Comparison of ENCODE assay signal across 12 cellular contexts in the genomic region with DNA sequence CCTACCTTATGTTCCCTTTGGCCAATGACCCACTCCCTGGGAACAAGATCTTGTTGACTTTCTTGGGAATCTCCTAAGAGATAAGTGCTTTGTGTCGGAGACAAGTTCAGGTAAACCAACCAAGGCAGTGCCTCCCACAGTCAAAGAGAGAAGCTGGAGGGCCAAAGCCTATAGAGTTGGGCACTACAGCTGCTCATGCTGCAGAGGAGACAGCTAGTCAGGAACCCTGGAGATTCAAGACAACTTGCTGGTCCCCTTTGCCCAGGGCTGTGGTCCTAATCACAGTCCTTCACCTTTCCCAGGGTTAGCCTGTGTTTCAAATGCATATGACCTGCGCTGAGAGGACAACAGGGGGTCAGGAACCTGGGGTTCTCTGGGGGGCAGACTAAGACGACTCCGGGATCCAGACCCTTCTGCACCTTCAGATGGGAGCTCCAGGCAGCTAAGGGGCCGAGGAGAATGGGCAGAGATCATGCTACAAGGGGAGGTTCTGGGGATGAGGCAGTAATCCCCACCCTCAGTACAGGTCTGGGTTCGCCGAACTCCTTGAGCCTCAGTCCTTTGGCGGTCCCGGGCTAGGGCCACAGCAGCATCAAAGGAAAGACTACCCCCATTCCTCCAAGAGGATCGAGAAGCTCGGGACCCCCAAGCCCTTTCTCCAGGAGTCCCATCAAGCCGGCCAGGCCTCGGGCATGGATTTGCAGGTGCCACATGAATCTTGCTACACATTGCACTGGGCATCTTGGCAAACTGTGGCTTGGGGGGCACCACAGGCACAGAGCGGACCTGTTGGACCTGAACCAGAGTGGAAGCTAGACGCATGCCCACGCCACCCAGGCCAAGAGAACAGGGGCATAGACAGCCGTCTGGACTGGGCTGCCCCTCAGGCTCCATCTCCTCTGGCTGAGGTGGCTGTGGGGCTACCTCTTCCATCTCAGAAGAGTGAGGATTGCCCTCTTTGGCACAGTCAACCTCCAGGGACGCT. TPM values are rescaled to one million over a fixed set of nuclear protein-coding genes. Genes with fewer than 3 reads are reported as not detected.
A peak's percentile ranks its signal among the peaks of the same experiment; 100 is the strongest.
DNase-seq lines count a peak whose midpoint lies in the region; ATAC-seq and TF ChIP-seq lines count a peak whose summit lies in the region.
"Had no signal": no experiment of that assay in that cellular context is flagged by ENCODE, and none has a peak within 500 bp of the region (broad histone marks: within the 10 kb centered on the region; RNA-seq: fewer than 3 reads in every experiment).

No MANE protein-coding gene starts in this region.

- H3K9ac ChIP-seq in SU-DHL-6 (ENCODE audit: low read length) = no peak overlapping the region

- H2AFZ ChIP-seq in SU-DHL-6 (ENCODE audit: low read depth, low read length, severe bottlenecking) = no peak overlapping the region

- no peaks in the 10 kb centered on the region for H3K9me3 ChIP-seq in SU-DHL-6 (ENCODE audit: insufficient read depth, low read length)
- H3K9me3 ChIP-seq: esophagus muscularis mucosa, vagina had no signal

- H3K36me3 Mint-ChIP-seq in activated T-cell treated with anti-CD3 and anti-CD28 coated beads, Interleukin-2, amount 50 U/mL, for 72 hours (ENCODE audit: insufficient read depth in 2 of 2) = peaks cover 19 to 40% of the 10 kb centered on the region in 2 donors
- H3K36me3 Mint-ChIP-seq in glutamatergic neuron (ENCODE audit: unreplicated experiment) (peaks cover 17% of the 10 kb centered on the region), HFFc6 (ENCODE audit: low read depth) (peaks cover 27% of the 10 kb centered on the region)
- peaks cover 36 to 64% of the 10 kb centered on the region in 2 donors for H3K36me3 Mint-ChIP-seq in stimulated activated naive B cell treated with anti-CD40 and anti-IgM and Interleukin-4, amounts not matched to agents 10 μg/mL and 1 μg/mL and 100 μg/mL, for 72 hours

- H3K4me1 Mint-ChIP-seq in activated T-cell treated with anti-CD3 and anti-CD28 coated beads, Interleukin-2, amount 50 U/mL, for 72 hours (ENCODE audit: low read depth) = peaks cover 39% of the 10 kb centered on the region
- peaks cover 6% of the 10 kb centered on the region for H3K4me1 Mint-ChIP-seq in glutamatergic neuron (ENCODE audit: low read depth, unreplicated experiment)
- H3K4me1 Mint-ChIP-seq in stimulated activated naive B cell treated with anti-CD40 and anti-IgM and Interleukin-4, amounts not matched to agents 10 μg/mL and 1 μg/mL and 100 μg/mL, for 72 hours = peaks cover 35 to 44% of the 10 kb centered on the region in 2 donors
- peaks cover 23% of the 10 kb centered on the region for H3K4me1 Mint-ChIP-seq in HFFc6 (ENCODE audit: low read depth)

- no peak for DNase-seq in activated T-cell treated with anti-CD3 and anti-CD28 coated beads, Interleukin-2, amount 50 U/mL, for 72 hours
- no peak for DNase-seq in activated T-cell treated with anti-CD3 and anti-CD28 coated beads, Interleukin-2, amount 50 U/mL, for 48 hours
- DNase-seq in glutamatergic neuron (no peak), NCI-H1930 (lab: John Stamatoyannopoulos, UW) (no peak), HFFc6 (no peak), NOMO-1 treated with DMSO at 0.1 percent for 48 hours (lab: John Stamatoyannopoulos, UW; ENCODE audit: unreplicated experiment) (no peak)
- no peak for DNase-seq in stimulated activated naive B cell treated with anti-CD40 and anti-IgM and Interleukin-4, amounts not matched to agents 10 μg/mL and 1 μg/mL and 100 μg/mL, for 72 hours
- DNase-seq: NCI-H2171 had no signal

- H3K4me2 ChIP-seq in SU-DHL-6 (ENCODE audit: low read depth, low read length, poor library complexity, severe bottlenecking) = no peak overlapping the region

- no peak for ATAC-seq in activated T-cell treated with anti-CD3 and anti-CD28 coated beads, Interleukin-2, amount 50 U/mL, for 72 hours (replicated peaks in 1 of 2)
- ATAC-seq in stimulated activated naive B cell treated with anti-CD40 and anti-IgM and Interleukin-4, amounts not matched to agents 10 μg/mL and 1 μg/mL and 100 μg/mL, for 72 hours (replicated peaks) = no peak

- no peaks in the 10 kb centered on the region for H3K27me3 Mint-ChIP-seq in activated T-cell treated with anti-CD3 and anti-CD28 coated beads, Interleukin-2, amount 50 U/mL, for 72 hours (ENCODE audit: low read depth)
- H3K27me3 Mint-ChIP-seq in glutamatergic neuron (ENCODE audit: unreplicated experiment) (peaks cover 17% of the 10 kb centered on the region), HFFc6 (ENCODE audit: insufficient read depth) (peaks cover 10% of the 10 kb centered on the region)
- H3K27me3 Mint-ChIP-seq in stimulated activated naive B cell treated with anti-CD40 and anti-IgM and Interleukin-4, amounts not matched to agents 10 μg/mL and 1 μg/mL and 100 μg/mL, for 72 hours = no peaks in the 10 kb centered on the region

- H3K27me3 ChIP-seq in SU-DHL-6 (ENCODE audit: low read length) = no peaks in the 10 kb centered on the region
- H3K27me3 ChIP-seq: vagina had no signal

- peak overlapping the region; percentile 11 to 51 for H3K4me3 Mint-ChIP-seq in activated T-cell treated with anti-CD3 and anti-CD28 coated beads, Interleukin-2, amount 50 U/mL, for 72 hours
- H3K4me3 Mint-ChIP-seq in glutamatergic neuron (ENCODE audit: unreplicated experiment) (no peak overlapping the region), HFFc6 (no peak overlapping the region)
- H3K4me3 Mint-ChIP-seq in stimulated activated naive B cell treated with anti-CD40 and anti-IgM and Interleukin-4, amounts not matched to agents 10 μg/mL and 1 μg/mL and 100 μg/mL, for 72 hours = peak overlapping the region; percentile 1 to 15

- H3K27ac ChIP-seq in SU-DHL-6 (ENCODE audit: low read depth, low read length) = peak overlapping the region; percentile 89
- H3K27ac ChIP-seq: vagina had no signal

- H4K20me1 ChIP-seq in SU-DHL-6 (ENCODE audit: low read depth, low read length) = no peaks in the 10 kb centered on the region

- H3K79me2 ChIP-seq in SU-DHL-6 (ENCODE audit: insufficient read depth, low read length) = peaks cover 9% of the 10 kb centered on the region

- TF ChIP-seq CTCF in SU-DHL-6 (IDR thresholded peaks at IDR 0.05; ENCODE audit: insufficient read depth, low read length, poor library complexity, severe bottlenecking) (no peak), glutamatergic neuron (IDR thresholded peaks at IDR 0.05; ENCODE audit: partially characterized antibody, unreplicated experiment) (no peak), HFFc6 (IDR thresholded peaks at IDR 0.05) (no peak)

- H3K9me3 Mint-ChIP-seq in activated T-cell treated with anti-CD3 and anti-CD28 coated beads, Interleukin-2, amount 50 U/mL, for 72 hours = no peaks in the 10 kb centered on the region
- H3K9me3 Mint-ChIP-seq in glutamatergic neuron (ENCODE audit: unreplicated experiment) (peaks cover 13% of the 10 kb centered on the region), HFFc6 (peaks cover 29% of the 10 kb centered on the region)
- no peaks in the 10 kb centered on the region for H3K9me3 Mint-ChIP-seq in stimulated activated naive B cell treated with anti-CD40 and anti-IgM and Interleukin-4, amounts not matched to agents 10 μg/mL and 1 μg/mL and 100 μg/mL, for 72 hours

- H3K36me3 ChIP-seq in SU-DHL-6 (ENCODE audit: low read length) = no peaks in the 10 kb centered on the region; the same call in 1 of the 2 replicates

- no peaks in the 10 kb centered on the region for H3K9me2 ChIP-seq in SU-DHL-6 (replicated peaks; ENCODE audit: insufficient read depth, low read length)

- peaks cover 33% of the 10 kb centered on the region for H3F3A ChIP-seq in SU-DHL-6 (ENCODE audit: insufficient read depth)

- H3K4me3 ChIP-seq in SU-DHL-6 (ENCODE audit: insufficient read depth, low read length, poor library complexity, severe bottlenecking) = no peak overlapping the region
- H3K4me3 ChIP-seq: esophagus muscularis mucosa, vagina had no signal

- peak overlapping the region; percentile 72 for H3K27ac Mint-ChIP-seq in activated T-cell treated with anti-CD3 and anti-CD28 coated beads, Interleukin-2, amount 50 U/mL, for 72 hours
- H3K27ac Mint-ChIP-seq in glutamatergic neuron (ENCODE audit: unreplicated experiment) = peak overlapping the region; percentile 22
- H3K27ac Mint-ChIP-seq in stimulated activated naive B cell treated with anti-CD40 and anti-IgM and Interleukin-4, amounts not matched to agents 10 μg/mL and 1 μg/mL and 100 μg/mL, for 72 hours = peak overlapping the region; percentile 100
- H3K27ac Mint-ChIP-seq in HFFc6 = no peak overlapping the region

RNA-seq across cellular contexts. Expression of a gene that starts 2.0 kb away (rescaled TPM):
- 10 to 100 TPM; 52.3 to 57.5 TPM for total RNA-seq in activated T-cell treated with anti-CD3 and anti-CD28 coated beads, Interleukin-2, amount 50 U/mL, for 72 hours
- total RNA-seq in glutamatergic neuron (ENCODE audit: unreplicated experiment) = 158 TPM
- total RNA-seq in HFFc6 (2021; fragmentation: NEBNext Ultra II Directional; extraction: Animal tissue kit (Norgen Biotek cat#: 25700)) = 10 to 100 TPM; 31.2 to 38.0 (median 33.4) TPM

RNA-seq across cellular contexts. Expression of a gene that starts 9.0 kb away (rescaled TPM):
- 10 to 100 TPM; 46.3 to 78.0 TPM for total RNA-seq in activated T-cell treated with anti-CD3 and anti-CD28 coated beads, Interleukin-2, amount 50 U/mL, for 72 hours
- total RNA-seq in glutamatergic neuron (ENCODE audit: unreplicated experiment) = 24.2 TPM
- total RNA-seq in HFFc6 (2021; fragmentation: NEBNext Ultra II Directional; extraction: Animal tissue kit (Norgen Biotek cat#: 25700)) = not detected

RNA-seq across cellular contexts. Expression of a gene that starts 22.0 kb away (rescaled TPM):
- total RNA-seq in activated T-cell treated with anti-CD3 and anti-CD28 coated beads, Interleukin-2, amount 50 U/mL, for 72 hours = 100 to 1,000 TPM; 192 to 198 TPM
- not detected for total RNA-seq in glutamatergic neuron (ENCODE audit: unreplicated experiment)
- not detected for total RNA-seq in HFFc6 (2021; fragmentation: NEBNext Ultra II Directional; extraction: Animal tissue kit (Norgen Biotek cat#: 25700))
- total RNA-seq: LHCN-M2 had no signal

RNA-seq across cellular contexts. Expression of a gene that starts 26.8 kb away (rescaled TPM):
- 10 to 100 TPM; 38.2 to 38.8 TPM for total RNA-seq in activated T-cell treated with anti-CD3 and anti-CD28 coated beads, Interleukin-2, amount 50 U/mL, for 72 hours
- 7.7 TPM for total RNA-seq in glutamatergic neuron (ENCODE audit: unreplicated experiment)
- total RNA-seq in HFFc6 (2021; fragmentation: NEBNext Ultra II Directional; extraction: Animal tissue kit (Norgen Biotek cat#: 25700)) = under 1 TPM in 4 of 6 experiments, not detected in 2; 0.05 to 0.38 (median 0.14) TPM

RNA-seq across cellular contexts. Expression of a gene that starts 41.6 kb away (rescaled TPM):
- total RNA-seq in activated T-cell treated with anti-CD3 and anti-CD28 coated beads, Interleukin-2, amount 50 U/mL, for 72 hours = under 1 TPM in 1 of 2 donors, not detected in 1; 0.31 TPM
- 0.39 TPM for total RNA-seq in glutamatergic neuron (ENCODE audit: unreplicated experiment)
- under 1 TPM in 2 of 6 experiments, not detected in 4; 0.09 to 0.14 TPM for total RNA-seq in HFFc6 (2021; fragmentation: NEBNext Ultra II Directional; extraction: Animal tissue kit (Norgen Biotek cat#: 25700))
- total RNA-seq: esophagus muscularis mucosa, LHCN-M2 had no signal

Comparison
In these comparisons a context has a peak if more than half of its experiments do, and no peak if none do; other contexts are left out.
1. H3K4me3 Mint-ChIP-seq: peak in activated T-cell treated with anti-CD3 and anti-CD28 coated beads, Interleukin-2, amount 50 U/mL, for 72 hours (2 of 2) and stimulated activated naive B cell treated with anti-CD40 and anti-IgM and Interleukin-4, amounts not matched to agents 10 μg/mL and 1 μg/mL and 100 μg/mL, for 72 hours (2 of 2); none in glutamatergic neuron (single experiment) and HFFc6 (single experiment).
2. RNA of a gene that starts 9.0 kb away (total RNA-seq): 46.3 to 78.0 TPM in activated T-cell treated with anti-CD3 and anti-CD28 coated beads, Interleukin-2, amount 50 U/mL, for 72 hours and 24.2 TPM in glutamatergic neuron (single experiment); not detected in HFFc6; every median in the first group is over 10 times any median in the second.
3. RNA of a gene that starts 22.0 kb away (total RNA-seq): 192 to 198 TPM in activated T-cell treated with anti-CD3 and anti-CD28 coated beads, Interleukin-2, amount 50 U/mL, for 72 hours; not detected in HFFc6 and not detected in glutamatergic neuron (single experiment); every median in the first group is over 100 times any median in the second.